ENCODE assay signal across 7 cellular contexts in genomic region chr10:102420443-102420809, GRCh38. TPM values are rescaled to one million over a fixed set of nuclear protein-coding genes. Genes with fewer than 3 reads are reported as not detected.
A peak's percentile ranks its signal among the peaks of the same experiment; 100 is the strongest.
DNase-seq lines count a peak whose midpoint lies in the region; ATAC-seq, FAIRE-seq and TF ChIP-seq lines count a peak whose summit lies in the region.

No MANE protein-coding gene starts in this region.

- peak overlapping the region; percentile 82 for H3K9ac ChIP-seq in keratinocyte (ENCODE audit: control insufficient read depth, extremely low read depth, insufficient read depth, low read length)
- H3K9ac ChIP-seq in stomach smooth muscle (ENCODE audit: low read length in 2 of 2) = peak overlapping the region; percentile 77 to 98

- POLR2A ChIA-PET in activated naive CD8-positive, alpha-beta T cell treated with anti-CD3 and anti-CD28 coated beads, Interleukin-2, amount 10 ng/mL, durations not matched to agents 7 days and 5 days (lab: Charles Lee) = interaction anchor here (0.6 to 6.6 kb wide), 7 partner anchors 10 to 228 kb away, joined by 3 to 140 read pairs (median 20); partner anchors contain the start of genes C10orf95, CUEDC2, GBF1 and NFKB2

- H3K4me1 Mint-ChIP-seq in activated naive CD8-positive, alpha-beta T cell treated with anti-CD3 and anti-CD28 coated beads, Interleukin-2, amount 10 ng/mL, durations not matched to agents 7 days and 5 days = peaks cover 26% of the 10 kb centered on the region

- FAIRE-seq in keratinocyte (lab: Jason Lieb, UNC) = no peak

- no peak for TF ChIP-seq CTCF in keratinocyte (optimal IDR thresholded peaks at IDR 0.05 in 1 of 3, IDR thresholded peaks at IDR 0.05 in 1 of 3, conservative IDR thresholded peaks at IDR 0.05 in 1 of 3; ENCODE audit: extremely low read depth in 1 of 3, insufficient read depth in 2 of 3, low read length in 3 of 3)
- no peak for TF ChIP-seq CTCF in foreskin keratinocyte (conservative IDR thresholded peaks at IDR 0.05)

- H3K4me1 ChIP-seq in keratinocyte (ENCODE audit: control insufficient read depth, extremely low read depth, insufficient read depth, low read length) (peaks cover 29% of the 10 kb centered on the region), stomach smooth muscle (ENCODE audit: control insufficient read depth, insufficient read depth, low read length) (peaks cover 40% of the 10 kb centered on the region), foreskin keratinocyte (peaks cover 3% of the 10 kb centered on the region)

- peak overlapping the region; percentile 93 for H3K4me3 Mint-ChIP-seq in activated naive CD8-positive, alpha-beta T cell treated with anti-CD3 and anti-CD28 coated beads, Interleukin-2, amount 10 ng/mL, durations not matched to agents 7 days and 5 days

- H3K4me3 ChIP-seq in keratinocyte (ENCODE audit: control insufficient read depth in 2 of 3, extremely low read depth in 1 of 3, insufficient read depth in 2 of 3, low read depth in 1 of 3, low read length in 3 of 3) (peak overlapping the region; percentile 65 to 83 (median 71)), stomach smooth muscle (ENCODE audit: low read length in 2 of 2) (peak overlapping the region; percentile 90 to 91)

- H2AFZ ChIP-seq in keratinocyte (ENCODE audit: control insufficient read depth, low read length) = peak overlapping the region; percentile 92

- H3K9me1 ChIP-seq in keratinocyte (ENCODE audit: control insufficient read depth, extremely low read depth, insufficient read depth, low read length) = no peaks in the 10 kb centered on the region

- peaks cover 4% of the 10 kb centered on the region for H3K36me3 Mint-ChIP-seq in activated naive CD8-positive, alpha-beta T cell treated with anti-CD3 and anti-CD28 coated beads, Interleukin-2, amount 10 ng/mL, durations not matched to agents 7 days and 5 days

- H3K27me3 Mint-ChIP-seq in activated naive CD8-positive, alpha-beta T cell treated with anti-CD3 and anti-CD28 coated beads, Interleukin-2, amount 10 ng/mL, durations not matched to agents 7 days and 5 days = peaks cover 23% of the 10 kb centered on the region

- DNase-seq in activated naive CD8-positive, alpha-beta T cell treated with anti-CD3 and anti-CD28 coated beads, Interleukin-2, amount 10 ng/mL, durations not matched to agents 7 days and 5 days = no peak
- DNase-seq in keratinocyte (ENCODE audit: low read depth, low spot score) (no peak), foreskin keratinocyte (no peak), NCI-H748 (lab: John Stamatoyannopoulos, UW; ENCODE audit: unreplicated experiment) (no peak)

- H3K79me2 ChIP-seq in keratinocyte (ENCODE audit: control insufficient read depth, insufficient read depth, low read length) = peaks cover 3% of the 10 kb centered on the region

- dilution Hi-C loops in keratinocyte (cut with MboI; ENCODE audit: extremely low pct_ligation_motif_present, low sequenced_read_pairs) = no loop called here

- peak overlapping the region; percentile 72 for H3K27ac ChIP-seq in keratinocyte (ENCODE audit: control insufficient read depth, insufficient read depth, low read length)
- H3K27ac ChIP-seq in stomach smooth muscle (ENCODE audit: low read length) = peak overlapping the region; percentile 95
- H3K27ac ChIP-seq in foreskin keratinocyte = no peak overlapping the region

- no peaks in the 10 kb centered on the region for H3K9me3 ChIP-seq in keratinocyte (ENCODE audit: control insufficient read depth, low read depth, low read length)
- H3K9me3 ChIP-seq in stomach smooth muscle (ENCODE audit: control insufficient read depth in 2 of 2, low read length in 2 of 2) = no peaks in the 10 kb centered on the region

- H4K20me1 ChIP-seq in keratinocyte (ENCODE audit: control insufficient read depth, extremely low read depth, insufficient read depth, low read length) = no peaks in the 10 kb centered on the region

- peaks cover 6 to 17% of the 10 kb centered on the region in 2 experiments for H3K36me3 ChIP-seq in keratinocyte (ENCODE audit: control insufficient read depth in 2 of 2, extremely low read depth in 1 of 2, insufficient read depth in 2 of 2, low read length in 2 of 2)
- peaks cover 7 to 12% of the 10 kb centered on the region in 2 donors for H3K36me3 ChIP-seq in stomach smooth muscle (ENCODE audit: control insufficient read depth in 2 of 2, insufficient read depth in 2 of 2, low read length in 2 of 2)

- H3K27me3 ChIP-seq in keratinocyte (ENCODE audit: control insufficient read depth, extremely low read depth, insufficient read depth, low read length) (peaks cover 24% of the 10 kb centered on the region), stomach smooth muscle (ENCODE audit: control insufficient read depth in 1 of 2, insufficient read depth in 2 of 2, low read length in 2 of 2) (peaks cover 18 to 20% of the 10 kb centered on the region in 2 donors), foreskin keratinocyte (peaks cover 27% of the 10 kb centered on the region)

- H3K27ac Mint-ChIP-seq in activated naive CD8-positive, alpha-beta T cell treated with anti-CD3 and anti-CD28 coated beads, Interleukin-2, amount 10 ng/mL, durations not matched to agents 7 days and 5 days = peak overlapping the region; percentile 91

- ATAC-seq in GM19372 (IDR thresholded peaks at IDR 0.05; ENCODE audit: low read depth, unreplicated experiment) (peak; percentile 37), HG03066 (IDR thresholded peaks at IDR 0.05; ENCODE audit: low read depth, unreplicated experiment) (peak; percentile 61), foreskin keratinocyte (no peak)
- no peak for ATAC-seq in activated naive CD8-positive, alpha-beta T cell treated with anti-CD3 and anti-CD28 coated beads, Interleukin-2, amount 10 ng/mL, durations not matched to agents 7 days and 5 days (ENCODE audit: low read depth)

- no peaks in the 10 kb centered on the region for H3K9me3 Mint-ChIP-seq in activated naive CD8-positive, alpha-beta T cell treated with anti-CD3 and anti-CD28 coated beads, Interleukin-2, amount 10 ng/mL, durations not matched to agents 7 days and 5 days

- H3K4me2 ChIP-seq in keratinocyte (ENCODE audit: control insufficient read depth, extremely low read depth, insufficient read depth, low read depth, low read length) = peak overlapping the region; percentile 91

RNA-seq across cellular contexts. Expression of gene FBXL15, which starts 0.2 kb away (rescaled TPM):
- total RNA-seq in activated naive CD8-positive, alpha-beta T cell treated with anti-CD3 and anti-CD28 coated beads, Interleukin-2, amount 10 ng/mL, durations not matched to agents 7 days and 5 days = 10 to 100 TPM; 11.7 to 16.3 TPM
- 3.1 to 4.9 TPM (median 3.5 TPM) in 3 replicates for polyA plus RNA-seq in keratinocyte
- polyA plus RNA-seq in keratinocyte (2011; ENCODE audit: low read depth) = 1.6 TPM
- 1.5 and 7.8 TPM in 2 replicates for polyA plus RNA-seq in keratinocyte (2011; cell fraction: cytosol; rRNA removed)
- polyA plus RNA-seq in keratinocyte (2011; cell fraction: nucleus; rRNA removed) = 4.3 and 7.1 TPM in 2 replicates
- polyA plus RNA-seq in keratinocyte (2012; ENCODE audit: low replicate concordance) = 4.7 and 5.6 TPM in 2 replicates
- 0.33 to 0.74 TPM (median 0.66 TPM) in 3 replicates for polyA minus RNA-seq in keratinocyte
- polyA minus RNA-seq in keratinocyte (2011; cell fraction: cytosol; rRNA and poly(A)+ RNA removed) = 8.4 TPM
- polyA minus RNA-seq in keratinocyte (2011; cell fraction: nucleus; rRNA and poly(A)+ RNA removed) = 2.8 and 3.0 TPM in 2 replicates
- total RNA-seq in foreskin keratinocyte = 5.5 and 5.9 TPM in 2 replicates
- 7.6 and 8.5 TPM in 2 replicates for polyA plus RNA-seq in foreskin keratinocyte

RNA-seq across cellular contexts. Expression of gene PSD, which starts 1.8 kb away (rescaled TPM):
- 1 to 10 TPM; 3.6 to 4.3 TPM for total RNA-seq in activated naive CD8-positive, alpha-beta T cell treated with anti-CD3 and anti-CD28 coated beads, Interleukin-2, amount 10 ng/mL, durations not matched to agents 7 days and 5 days
- polyA plus RNA-seq in keratinocyte = 0.10 to 0.81 TPM (median 0.11 TPM) in 3 replicates
- 0.46 TPM for polyA plus RNA-seq in keratinocyte (2011; ENCODE audit: low read depth)
- polyA plus RNA-seq in keratinocyte (2011; cell fraction: cytosol; rRNA removed) = 0.11 and 0.19 TPM in 2 replicates
- polyA plus RNA-seq in keratinocyte (2011; cell fraction: nucleus; rRNA removed) = 0.56 and 0.69 TPM in 2 replicates
- 0.71 and 1.0 TPM in 2 replicates for polyA plus RNA-seq in keratinocyte (2012; ENCODE audit: low replicate concordance)
- polyA minus RNA-seq in keratinocyte = 0.07 TPM in 1 of 3 replicates, not detected in the others
- not detected for polyA minus RNA-seq in keratinocyte (2011; cell fraction: cytosol; rRNA and poly(A)+ RNA removed)
- 0.42 and 0.54 TPM in 2 replicates for polyA minus RNA-seq in keratinocyte (2011; cell fraction: nucleus; rRNA and poly(A)+ RNA removed)
- 0.14 and 0.24 TPM in 2 replicates for total RNA-seq in foreskin keratinocyte
- polyA plus RNA-seq in foreskin keratinocyte = 0.09 and 0.15 TPM in 2 replicates

RNA-seq across cellular contexts. Expression of gene CUEDC2, which starts 11.9 kb away (rescaled TPM):
- 10 to 100 TPM; 68.6 to 70.3 TPM for total RNA-seq in activated naive CD8-positive, alpha-beta T cell treated with anti-CD3 and anti-CD28 coated beads, Interleukin-2, amount 10 ng/mL, durations not matched to agents 7 days and 5 days
- polyA plus RNA-seq in keratinocyte = 35.8 to 77.3 TPM (median 46.6 TPM) in 3 replicates
- 12.7 TPM for polyA plus RNA-seq in keratinocyte (2011; ENCODE audit: low read depth)
- 43.1 and 74.9 TPM in 2 replicates for polyA plus RNA-seq in keratinocyte (2011; cell fraction: cytosol; rRNA removed)
- polyA plus RNA-seq in keratinocyte (2011; cell fraction: nucleus; rRNA removed) = 57.2 and 68.1 TPM in 2 replicates
- 30.2 and 63.8 TPM in 2 replicates for polyA plus RNA-seq in keratinocyte (2012; ENCODE audit: low replicate concordance)
- polyA minus RNA-seq in keratinocyte = 30.5 to 34.5 TPM (median 33.6 TPM) in 3 replicates
- 55.1 TPM for polyA minus RNA-seq in keratinocyte (2011; cell fraction: cytosol; rRNA and poly(A)+ RNA removed)
- polyA minus RNA-seq in keratinocyte (2011; cell fraction: nucleus; rRNA and poly(A)+ RNA removed) = 10.6 and 15.3 TPM in 2 replicates
- total RNA-seq in foreskin keratinocyte = 55.1 and 61.7 TPM in 2 replicates
- 106 and 109 TPM in 2 replicates for polyA plus RNA-seq in foreskin keratinocyte

RNA-seq across cellular contexts. Expression of gene NFKB2, which starts 24.9 kb away (rescaled TPM):
- total RNA-seq in activated naive CD8-positive, alpha-beta T cell treated with anti-CD3 and anti-CD28 coated beads, Interleukin-2, amount 10 ng/mL, durations not matched to agents 7 days and 5 days = 100 to 1,000 TPM; 103 to 104 TPM
- polyA plus RNA-seq in keratinocyte = 14.8 to 16.8 TPM (median 15.8 TPM) in 3 replicates
- 47.7 TPM for polyA plus RNA-seq in keratinocyte (2011; ENCODE audit: low read depth)
- 9.6 and 15.3 TPM in 2 replicates for polyA plus RNA-seq in keratinocyte (2011; cell fraction: cytosol; rRNA removed)
- polyA plus RNA-seq in keratinocyte (2011; cell fraction: nucleus; rRNA removed) = 47.4 and 48.2 TPM in 2 replicates
- polyA plus RNA-seq in keratinocyte (2012; ENCODE audit: low replicate concordance) = 21.2 and 23.3 TPM in 2 replicates
- polyA minus RNA-seq in keratinocyte = 11.1 to 25.1 TPM (median 12.4 TPM) in 3 replicates
- polyA minus RNA-seq in keratinocyte (2011; cell fraction: cytosol; rRNA and poly(A)+ RNA removed) = 12.9 TPM
- 22.6 and 23.0 TPM in 2 replicates for polyA minus RNA-seq in keratinocyte (2011; cell fraction: nucleus; rRNA and poly(A)+ RNA removed)
- 35.5 and 40.2 TPM in 2 replicates for total RNA-seq in foreskin keratinocyte
- polyA plus RNA-seq in foreskin keratinocyte = 33.3 and 34.9 TPM in 2 replicates

RNA-seq across cellular contexts. Expression of gene C10orf95, which starts 30.9 kb away (rescaled TPM):
- total RNA-seq in activated naive CD8-positive, alpha-beta T cell treated with anti-CD3 and anti-CD28 coated beads, Interleukin-2, amount 10 ng/mL, durations not matched to agents 7 days and 5 days = under 1 TPM; 0.28 to 0.54 TPM
- polyA plus RNA-seq in keratinocyte = 0.60 to 0.81 TPM (median 0.63 TPM) in 3 replicates
- polyA plus RNA-seq in keratinocyte (2011; ENCODE audit: low read depth) = 0.24 TPM
- 0.43 and 0.78 TPM in 2 replicates for polyA plus RNA-seq in keratinocyte (2011; cell fraction: cytosol; rRNA removed)
- polyA plus RNA-seq in keratinocyte (2011; cell fraction: nucleus; rRNA removed) = 0.27 and 0.52 TPM in 2 replicates
- polyA plus RNA-seq in keratinocyte (2012; ENCODE audit: low replicate concordance) = 0.83 and 2.1 TPM in 2 replicates
- 0.26 to 0.99 TPM (median 0.43 TPM) in 3 replicates for polyA minus RNA-seq in keratinocyte
- not detected for polyA minus RNA-seq in keratinocyte (2011; cell fraction: cytosol; rRNA and poly(A)+ RNA removed)
- 0.39 and 0.42 TPM in 2 replicates for polyA minus RNA-seq in keratinocyte (2011; cell fraction: nucleus; rRNA and poly(A)+ RNA removed)
- total RNA-seq in foreskin keratinocyte = 0.48 and 0.49 TPM in 2 replicates
- polyA plus RNA-seq in foreskin keratinocyte = 0.67 and 0.78 TPM in 2 replicates

Comparison
In these comparisons a context has a peak if more than half of its experiments do, and no peak if none do; other contexts are left out.
1. ATAC-seq: peak in GM19372 (single experiment) and HG03066 (single experiment); none in activated naive CD8-positive, alpha-beta T cell treated with anti-CD3 and anti-CD28 coated beads, Interleukin-2, amount 10 ng/mL, durations not matched to agents 7 days and 5 days (single experiment) and foreskin keratinocyte (single experiment).